ENCODE assay signal across 12 cellular contexts in the genomic region with DNA sequence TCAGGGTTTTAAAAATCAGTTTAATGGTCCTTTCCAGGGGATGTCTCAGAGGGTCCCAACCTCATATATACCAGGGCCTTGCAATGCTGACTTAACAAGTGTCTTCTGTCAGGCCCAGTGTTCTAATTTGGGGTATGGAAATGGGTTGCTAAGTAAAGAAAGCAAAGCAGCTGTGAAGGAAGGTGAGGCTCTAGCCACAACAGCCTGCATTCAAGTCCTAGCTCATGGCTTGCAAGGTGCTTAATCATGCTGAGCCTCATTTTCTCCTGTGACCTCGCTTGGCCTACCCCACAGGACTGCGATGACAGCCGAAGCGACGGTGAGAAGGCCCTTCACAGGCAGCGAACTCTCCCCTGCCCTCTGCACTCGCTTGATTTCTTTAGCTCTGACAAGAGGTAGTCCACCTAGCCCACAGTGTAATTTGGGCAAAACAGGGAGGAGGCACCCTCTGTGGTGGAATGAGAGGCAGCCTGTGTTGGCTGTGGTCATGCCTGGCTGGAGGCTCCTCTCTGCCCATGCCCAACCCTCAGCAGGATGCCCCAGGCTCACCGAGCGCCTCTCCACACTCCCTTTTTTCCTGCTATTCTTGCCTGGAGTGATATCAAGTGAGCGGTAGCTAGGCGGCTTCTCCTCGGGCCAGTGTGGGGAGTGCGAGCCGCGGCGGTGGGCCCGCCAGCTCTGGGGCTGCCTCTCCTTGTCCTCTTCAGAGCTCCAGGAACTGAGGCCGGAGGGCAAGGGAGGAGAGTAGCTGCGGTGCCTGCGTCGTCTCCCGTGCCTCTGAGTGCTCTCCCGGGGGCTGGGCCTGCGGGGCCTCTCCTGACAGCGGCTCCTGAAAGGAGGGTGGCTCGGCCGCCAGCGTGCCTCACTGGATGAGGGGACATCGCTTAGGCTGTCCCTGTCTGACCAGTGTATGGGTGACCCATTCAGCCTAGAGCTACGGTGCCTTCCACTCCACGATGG. TPM values are rescaled to one million over a fixed set of nuclear protein-coding genes. Genes with fewer than 3 reads are reported as not detected.
DNase-seq lines count a peak whose midpoint lies in the region; ATAC-seq lines count a peak whose summit lies in the region.
"Had no signal": no experiment of that assay in that cellular context is flagged by ENCODE, and none has a peak within 500 bp of the region (broad histone marks: within the 10 kb centered on the region; RNA-seq: fewer than 3 reads in every experiment).

No MANE protein-coding gene starts in this region.

- intact Hi-C loops in Right ventricle myocardium inferior (cut with DNase I) = no loop called here

- H3K4me1 ChIP-seq in trophoblast cell (ENCODE audit: control insufficient read depth in 1 of 2, insufficient read depth in 2 of 2, low read length in 2 of 2) = peaks cover 9% of the 10 kb centered on the region in 2 experiments

- no peak overlapping the region for H2BK120ac ChIP-seq in trophoblast cell (ENCODE audit: insufficient read depth, low read length, poor library complexity)

- DNase-seq in trophoblast cell = no peak
- no peak for DNase-seq in stimulated activated CD4-positive, alpha-beta T cell treated with anti-CD3 and anti-CD28 coated beads, Interleukin-15, amount 100 ng/mL, for 24 hours
- no peak for DNase-seq in Right ventricle myocardium inferior (ENCODE audit: missing footprints)
- DNase-seq in G401 (ENCODE audit: low spot score) = no peak
- DNase-seq in activated gamma-delta T cell treated with Interleukin-2 at 50 U/mL for 16 hours = no peak
- DNase-seq: activated CD4-positive, alpha-beta memory T cell treated with anti-CD3 and anti-CD28 coated beads, Interleukin-2, amount 10 ng/mL, durations not matched to agents 7 days and 5 days; DND-41; left cardiac atrium; NCI-H146 had no signal

- H2AK5ac ChIP-seq in trophoblast cell (ENCODE audit: low read length) = peak overlapping the region; percentile 48

- WGBS in trophoblast cell (ENCODE audit: extremely low coverage, insufficient coverage, insufficient read length) = no CpG with 5 or more reads among the region's 31 CpGs

- H3K27me3 ChIP-seq in trophoblast cell (ENCODE audit: insufficient read depth, low read length) = no peaks in the 10 kb centered on the region

- no peak overlapping the region for H3K4ac ChIP-seq in trophoblast cell (ENCODE audit: low read depth, low read length)

- H3K9ac ChIP-seq in trophoblast cell (ENCODE audit: low read length) = no peak overlapping the region

- no peak overlapping the region for H2BK5ac ChIP-seq in trophoblast cell (ENCODE audit: low read depth, low read length, poor library complexity)

- in situ Hi-C loops in G401 (cut with HindIII; ENCODE audit: low sequenced_read_pairs) = no loop called here

- no peak overlapping the region for H4K8ac ChIP-seq in trophoblast cell (ENCODE audit: low read depth, low read length)

- no peak overlapping the region for H3K23ac ChIP-seq in trophoblast cell (ENCODE audit: low read length)

- H3K14ac ChIP-seq in trophoblast cell (ENCODE audit: low read length) = no peak overlapping the region

- ATAC-seq in GM19023 (IDR thresholded peaks at IDR 0.05; ENCODE audit: unreplicated experiment) (peak; percentile 60), HG02678 (IDR thresholded peaks at IDR 0.05; ENCODE audit: unreplicated experiment) (peak; percentile 64), HG03575 (IDR thresholded peaks at IDR 0.05; ENCODE audit: extremely low read depth, insufficient number of reproducible peaks, low FRiP score, unreplicated experiment) (peak; percentile 60), Right ventricle myocardium inferior (no peak)
- ATAC-seq: left cardiac atrium had no signal

- no peaks in the 10 kb centered on the region for H3K79me2 ChIP-seq in trophoblast cell (ENCODE audit: control insufficient read depth, insufficient read depth, low read length, poor library complexity)

- H3K79me1 ChIP-seq in trophoblast cell (ENCODE audit: low read length) = peaks cover 5% of the 10 kb centered on the region

- no peak overlapping the region for H3K27ac ChIP-seq in trophoblast cell (ENCODE audit: low read depth, low read length)

- peak overlapping the region; percentile 47 for H2BK12ac ChIP-seq in trophoblast cell (ENCODE audit: low read length)

- H3K4me2 ChIP-seq in trophoblast cell (ENCODE audit: low read length) = no peak overlapping the region

- no peak overlapping the region for H4K91ac ChIP-seq in trophoblast cell (ENCODE audit: low read depth, low read length)

- H3K36me3 ChIP-seq in trophoblast cell (ENCODE audit: control insufficient read depth in 1 of 2, insufficient read depth in 2 of 2, low read length in 2 of 2) = no peaks in the 10 kb centered on the region

- H3K18ac ChIP-seq in trophoblast cell (ENCODE audit: low read length) = no peak overlapping the region

- H2AFZ ChIP-seq in trophoblast cell (ENCODE audit: insufficient read depth, low read length, poor library complexity) = no peak overlapping the region

- H3K4me3 ChIP-seq in trophoblast cell (ENCODE audit: low read depth, low read length) = no peak overlapping the region

- peaks cover 3% of the 10 kb centered on the region for H3K9me3 ChIP-seq in trophoblast cell (ENCODE audit: insufficient read depth, low read depth, low read length)

- no peak overlapping the region for H4K12ac ChIP-seq in trophoblast cell (ENCODE audit: low read depth, low read length)

RNA-seq across cellular contexts. Expression of gene ILDR1, which starts 29.2 kb away (rescaled TPM):
- polyA plus RNA-seq in trophoblast cell (2013) = 0.15 TPM in 2 replicates
- 0.16 TPM for total RNA-seq in Right ventricle myocardium inferior
- total RNA-seq in G401 (2014; rRNA removed; shearing (Covaris generic)) = not detected in 2 replicates
- total RNA-seq: left cardiac atrium had no signal
